Comparison of ENCODE assay signal across 18 cellular contexts in the genomic region with DNA sequence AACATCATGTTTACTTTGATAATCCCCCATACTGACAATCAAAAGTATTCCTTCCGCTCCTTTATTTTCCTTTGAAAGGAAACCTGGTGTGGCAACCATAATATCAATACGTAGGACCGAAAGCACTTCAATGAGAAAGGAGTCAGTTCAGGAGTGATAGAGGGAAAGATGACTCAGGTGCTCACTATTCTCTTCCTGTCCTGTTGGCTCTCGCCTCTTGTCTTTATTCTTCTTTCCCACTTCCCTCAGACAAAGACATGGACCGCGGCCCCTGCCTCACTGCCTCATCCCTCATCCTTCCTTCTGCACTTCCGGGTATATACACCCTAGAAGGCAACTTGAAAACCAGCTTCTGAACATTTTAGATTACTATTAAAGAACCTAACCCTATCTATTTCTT. TPM values are rescaled to one million over a fixed set of nuclear protein-coding genes. Genes with fewer than 3 reads are reported as not detected.
DNase-seq lines count a peak whose midpoint lies in the region; ATAC-seq and TF ChIP-seq lines count a peak whose summit lies in the region.
"Had no signal": no experiment of that assay in that cellular context is flagged by ENCODE, and none has a peak within 500 bp of the region (broad histone marks: within the 10 kb centered on the region; RNA-seq: fewer than 3 reads in every experiment).

No MANE protein-coding gene starts in this region.

- no peaks in the 10 kb centered on the region for H3K4me1 ChIP-seq in upper lobe of left lung
- H3K4me1 ChIP-seq: BLaER1 treated with 17β-estradiol and CSF1 and Interleukin-3, amounts not matched to agents 10 nM and 100 nM had no signal

- peaks cover 15% of the 10 kb centered on the region for H3K4me1 Mint-ChIP-seq in activated T-cell treated with anti-CD3 and anti-CD28 coated beads, Interleukin-2, amount 50 U/mL, for 72 hours (ENCODE audit: low read depth)
- peaks cover 26% of the 10 kb centered on the region for H3K4me1 Mint-ChIP-seq in central memory CD8-positive, alpha-beta T cell
- peaks cover 32% of the 10 kb centered on the region for H3K4me1 Mint-ChIP-seq in stimulated activated effector memory CD8-positive, alpha-beta T cell treated with anti-CD3 and anti-CD28 coated beads, Interleukin-12 subunit alpha, Interleukin-12 subunit beta, amount 100 ng/mL, for 72 hours

- no peak for TF ChIP-seq POLR2A in upper lobe of left lung (IDR thresholded peaks at IDR 0.05)

- H3K27ac ChIP-seq in upper lobe of left lung, result no peak overlapping the region
- H3K27ac ChIP-seq: BLaER1 treated with 17β-estradiol and CSF1 and Interleukin-3, amounts not matched to agents 10 nM and 100 nM had no signal

- peaks cover 0 to 6% of the 10 kb centered on the region in 2 donors for H3K36me3 Mint-ChIP-seq in activated T-cell treated with anti-CD3 and anti-CD28 coated beads, Interleukin-2, amount 50 U/mL, for 72 hours (ENCODE audit: insufficient read depth in 2 of 2)
- peaks cover 3% of the 10 kb centered on the region for H3K36me3 Mint-ChIP-seq in central memory CD8-positive, alpha-beta T cell (ENCODE audit: insufficient read depth)
- H3K36me3 Mint-ChIP-seq in stimulated activated effector memory CD8-positive, alpha-beta T cell treated with anti-CD3 and anti-CD28 coated beads, Interleukin-12 subunit alpha, Interleukin-12 subunit beta, amount 100 ng/mL, for 72 hours, result peaks cover 88% of the 10 kb centered on the region

- no peaks in the 10 kb centered on the region for H3K27me3 ChIP-seq in upper lobe of left lung
- H3K27me3 ChIP-seq: BLaER1 treated with 17β-estradiol and CSF1 and Interleukin-3, amounts not matched to agents 10 nM and 100 nM had no signal

- 89 to 91% methylated on average over 7 of the region's 7 CpGs for WGBS in upper lobe of left lung, 2 donors

- DNase-seq in activated T-cell treated with anti-CD3 and anti-CD28 coated beads, Interleukin-2, amount 50 U/mL, for 72 hours, result no peak
- DNase-seq in activated T-cell treated with anti-CD3 and anti-CD28 coated beads for 4 hours, result no peak
- peak; percentile 22 for DNase-seq in HT1080 (ENCODE audit: low read depth)
- no peak for DNase-seq in central memory CD8-positive, alpha-beta T cell (ENCODE audit: low spot score in 2 of 2)
- DNase-seq in stimulated activated effector memory CD8-positive, alpha-beta T cell treated with anti-CD3 and anti-CD28 coated beads, Interleukin-12 subunit alpha, Interleukin-12 subunit beta, amount 100 ng/mL, for 72 hours (ENCODE audit: low spot score in 2 of 2), result no peak
- no peak for DNase-seq in pons (ENCODE audit: low spot score)
- DNase-seq in upper lobe of left lung, result no peak
- DNase-seq: DND-41, GDM1, H9, IMR-90, NCI-H1417, NCI-H187, NCI-H2107, NCI-H510A treated with DMSO at 0.1 percent for 48 hours, NCI-H774, SHP77 had no signal

- no peaks in the 10 kb centered on the region for H3K27me3 Mint-ChIP-seq in activated T-cell treated with anti-CD3 and anti-CD28 coated beads, Interleukin-2, amount 50 U/mL, for 72 hours (ENCODE audit: low read depth)
- H3K27me3 Mint-ChIP-seq in central memory CD8-positive, alpha-beta T cell, result no peaks in the 10 kb centered on the region

- no peaks in the 10 kb centered on the region for H3K36me3 ChIP-seq in upper lobe of left lung
- H3K36me3 ChIP-seq: BLaER1 treated with 17β-estradiol and CSF1 and Interleukin-3, amounts not matched to agents 10 nM and 100 nM had no signal

- no peak for TF ChIP-seq CTCF in upper lobe of left lung (IDR thresholded peaks at IDR 0.05)

- TF ChIP-seq EP300 in upper lobe of left lung (IDR thresholded peaks at IDR 0.05), result no peak

- H3K9me3 Mint-ChIP-seq in activated T-cell treated with anti-CD3 and anti-CD28 coated beads, Interleukin-2, amount 50 U/mL, for 72 hours, result peaks cover 0 to 4% of the 10 kb centered on the region in 2 donors
- peaks cover under 1% of the 10 kb centered on the region for H3K9me3 Mint-ChIP-seq in central memory CD8-positive, alpha-beta T cell
- no peaks in the 10 kb centered on the region for H3K9me3 Mint-ChIP-seq in stimulated activated effector memory CD8-positive, alpha-beta T cell treated with anti-CD3 and anti-CD28 coated beads, Interleukin-12 subunit alpha, Interleukin-12 subunit beta, amount 100 ng/mL, for 72 hours
- H3K9me3 Mint-ChIP-seq: H9 had no signal

- H3K4me3 Mint-ChIP-seq in activated T-cell treated with anti-CD3 and anti-CD28 coated beads, Interleukin-2, amount 50 U/mL, for 72 hours, result peak overlapping the region in 1 of 2 donors; percentile 7
- H3K4me3 Mint-ChIP-seq in central memory CD8-positive, alpha-beta T cell, result peak overlapping the region; percentile 62
- H3K4me3 Mint-ChIP-seq in stimulated activated effector memory CD8-positive, alpha-beta T cell treated with anti-CD3 and anti-CD28 coated beads, Interleukin-12 subunit alpha, Interleukin-12 subunit beta, amount 100 ng/mL, for 72 hours, result peak overlapping the region; percentile 58
- H3K4me3 Mint-ChIP-seq: H9 had no signal

- no peaks in the 10 kb centered on the region for H3K9me3 ChIP-seq in upper lobe of left lung

- H3K4me3 ChIP-seq in upper lobe of left lung, result no peak overlapping the region
- H3K4me3 ChIP-seq: BLaER1 treated with 17β-estradiol and CSF1 and Interleukin-3, amounts not matched to agents 10 nM and 100 nM had no signal

- H3K27ac Mint-ChIP-seq in activated T-cell treated with anti-CD3 and anti-CD28 coated beads, Interleukin-2, amount 50 U/mL, for 72 hours, result peak overlapping the region; percentile 9
- peak overlapping the region; percentile 97 for H3K27ac Mint-ChIP-seq in central memory CD8-positive, alpha-beta T cell (ENCODE audit: low read depth)
- H3K27ac Mint-ChIP-seq in stimulated activated effector memory CD8-positive, alpha-beta T cell treated with anti-CD3 and anti-CD28 coated beads, Interleukin-12 subunit alpha, Interleukin-12 subunit beta, amount 100 ng/mL, for 72 hours, result peak overlapping the region; percentile 64
- H3K27ac Mint-ChIP-seq: H9 had no signal

- peak in 1 of 2 donors; percentile 75 for ATAC-seq in activated T-cell treated with anti-CD3 and anti-CD28 coated beads, Interleukin-2, amount 50 U/mL, for 72 hours (replicated peaks in 1 of 2)
- ATAC-seq in central memory CD8-positive, alpha-beta T cell (replicated peaks; ENCODE audit: extremely low read depth, poor library complexity, severe bottlenecking), result no peak
- peak; percentile 82 for ATAC-seq in stimulated activated effector memory CD8-positive, alpha-beta T cell treated with anti-CD3 and anti-CD28 coated beads, Interleukin-12 subunit alpha, Interleukin-12 subunit beta, amount 100 ng/mL, for 72 hours
- ATAC-seq in upper lobe of left lung (ENCODE audit: low FRiP score in 2 of 2), result no peak

RNA-seq across cellular contexts. Expression of a gene that starts 49.8 kb away (rescaled TPM):
- total RNA-seq in activated T-cell treated with anti-CD3 and anti-CD28 coated beads, Interleukin-2, amount 50 U/mL, for 72 hours, result 1 to 10 TPM; 2.3 to 6.1 TPM
- 0.10 and 0.23 TPM in 2 replicates for total RNA-seq in HT1080 (2014; rRNA removed; shearing (Covaris generic))
- polyA plus RNA-seq in HT1080 (2015; cell fraction: cytosol; rRNA removed), result 0.15 TPM in 1 of 2 replicates, not detected in the other
- not detected in 2 replicates for polyA plus RNA-seq in HT1080 (2015; cell fraction: nucleus; rRNA removed)
- total RNA-seq in upper lobe of left lung, result 1 to 10 TPM in 5 of 6 donors, under 1 TPM in 1; 0.89 to 8.0 (median 2.3) TPM
- total RNA-seq: H9 had no signal

Comparison
In these comparisons a context has a peak if more than half of its experiments do, and no peak if none do; other contexts are left out.
1. H3K27ac Mint-ChIP-seq: peak in every context shown above with its lines; median percentile 97 in central memory CD8-positive, alpha-beta T cell; 64 in stimulated activated effector memory CD8-positive, alpha-beta T cell treated with anti-CD3 and anti-CD28 coated beads, Interleukin-12 subunit alpha, Interleukin-12 subunit beta, amount 100 ng/mL, for 72 hours; 9 in activated T-cell treated with anti-CD3 and anti-CD28 coated beads, Interleukin-2, amount 50 U/mL, for 72 hours.